ENCODE assay signal across 2 cellular contexts in genomic region chr14:74697976-74698375, GRCh38.
TF ChIP-seq lines count a peak whose summit lies in the region.

No MANE protein-coding gene starts in this region.

TF ChIP-seq in SK-N-SH, 30 proteins besides CTCF, POLR2A, EP300 and RAD21:
- TF ChIP-seq CHD2 (IDR thresholded peaks at IDR 0.05; ENCODE audit: low read length, partially characterized antibody) (no peak), SMC3 (IDR thresholded peaks at IDR 0.05; ENCODE audit: low read depth, low read length) (no peak), EZH2phosphoT487 (IDR thresholded peaks at IDR 0.05; ENCODE audit: borderline replicate concordance, low read depth) (no peak), NFIC (IDR thresholded peaks at IDR 0.05; ENCODE audit: borderline replicate concordance) (no peak)

TF ChIP-seq in SK-N-SH treated with all-trans-retinoic acid at 6 μM for 48 hours, 23 proteins besides CTCF, POLR2A, EP300 and RAD21:
- TF ChIP-seq, protein P1, sequence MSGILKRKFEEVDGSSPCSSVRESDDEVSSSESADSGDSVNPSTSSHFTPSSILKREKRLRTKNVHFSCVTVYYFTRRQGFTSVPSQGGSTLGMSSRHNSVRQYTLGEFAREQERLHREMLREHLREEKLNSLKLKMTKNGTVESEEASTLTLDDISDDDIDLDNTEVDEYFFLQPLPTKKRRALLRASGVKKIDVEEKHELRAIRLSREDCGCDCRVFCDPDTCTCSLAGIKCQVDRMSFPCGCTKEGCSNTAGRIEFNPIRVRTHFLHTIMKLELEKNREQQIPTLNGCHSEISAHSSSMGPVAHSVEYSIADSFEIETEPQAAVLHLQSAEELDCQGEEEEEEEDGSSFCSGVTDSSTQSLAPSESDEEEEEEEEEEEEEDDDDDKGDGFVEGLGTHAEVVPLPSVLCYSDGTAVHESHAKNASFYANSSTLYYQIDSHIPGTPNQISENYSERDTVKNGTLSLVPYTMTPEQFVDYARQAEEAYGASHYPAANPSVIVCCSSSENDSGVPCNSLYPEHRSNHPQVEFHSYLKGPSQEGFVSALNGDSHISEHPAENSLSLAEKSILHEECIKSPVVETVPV (CRISPR knock-in tag; IDR thresholded peaks at IDR 0.05) = no peak
- no peak for TF ChIP-seq ZNF70 (CRISPR knock-in tag; IDR thresholded peaks at IDR 0.05)
- no peak for TF ChIP-seq CREB5 (CRISPR knock-in tag; IDR thresholded peaks at IDR 0.05; ENCODE audit: low read depth)
